Comparison of ENCODE assay signal across 8 cellular contexts in the genomic region with DNA sequence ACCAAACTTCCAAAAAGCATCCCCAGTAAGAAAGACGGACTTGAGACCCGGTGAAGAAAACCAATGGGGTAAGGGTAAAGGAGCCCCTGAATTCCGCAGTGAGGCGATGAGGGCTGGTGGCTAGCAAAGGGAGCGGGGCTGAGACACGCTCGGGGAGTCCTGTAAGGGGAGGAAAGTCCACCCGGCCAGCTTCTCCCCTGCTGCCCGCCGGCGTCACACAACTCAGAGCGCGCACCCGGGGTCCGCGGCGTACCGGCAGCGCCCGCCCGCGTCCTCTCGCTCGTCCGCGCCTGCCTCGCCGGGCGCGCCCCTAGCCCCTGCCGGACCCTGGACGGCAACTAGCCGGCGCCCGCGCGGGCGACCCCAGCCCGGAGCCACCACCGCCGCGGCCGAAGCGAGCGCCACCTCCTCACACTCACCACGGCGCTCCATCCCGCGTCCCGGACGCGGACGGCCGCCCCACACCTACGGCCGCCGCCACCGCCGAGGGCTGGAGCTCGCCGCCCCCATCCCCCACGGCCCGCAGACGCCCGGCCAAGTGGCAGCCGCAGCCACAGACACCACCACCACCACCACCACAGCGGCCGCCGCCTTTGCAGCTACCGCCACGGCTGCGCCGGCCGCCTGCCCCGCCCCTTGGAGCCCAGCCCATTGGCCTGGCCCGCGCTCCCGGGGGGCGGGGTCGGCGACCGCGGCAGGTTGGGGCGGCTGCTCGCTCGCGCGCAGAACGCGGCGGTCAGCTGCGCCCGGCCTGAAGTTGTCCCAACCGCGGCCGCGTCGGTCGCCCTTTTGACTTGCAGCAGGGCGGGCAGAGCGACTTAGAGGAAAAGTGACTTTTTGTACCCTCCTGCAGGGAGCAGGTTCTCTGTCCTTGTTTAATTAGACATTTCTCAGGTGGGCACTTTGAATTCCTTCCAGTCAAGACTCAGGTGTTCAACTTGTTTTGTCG. TPM values are rescaled to one million over a fixed set of nuclear protein-coding genes. Genes with fewer than 3 reads are reported as not detected.
DNase-seq lines count a peak whose midpoint lies in the region; ATAC-seq and TF ChIP-seq lines count a peak whose summit lies in the region.

No MANE protein-coding gene starts in this region.

- CTCF ChIA-PET in CD4-positive, alpha-beta T cell (lab: Charles Lee): no interaction called here
- CTCF ChIA-PET in Panc1 (lab: Charles Lee): no interaction called here

- no TSS peak for BruUV-seq in Panc1 (replicated peaks; lab: Mats Ljungman, UMichigan)

- peaks cover 87% of the 10 kb centered on the region for H3K27me3 Mint-ChIP-seq in CD4-positive, alpha-beta T cell
- H3K27me3 Mint-ChIP-seq in brain: peaks cover 91% of the 10 kb centered on the region

- H3K4me1 ChIP-seq in Panc1 (ENCODE audit: control insufficient read depth, insufficient read depth, low read length): peaks cover 27% of the 10 kb centered on the region
- H3K4me1 ChIP-seq in iPS-18a (ENCODE audit: control insufficient read depth, low read depth, low read length): no peaks in the 10 kb centered on the region
- H3K4me1 ChIP-seq in skeletal muscle tissue (ENCODE audit: control insufficient read depth in 3 of 3, insufficient read depth in 3 of 3, low read length in 3 of 3): peaks cover 5 to 11% (median 9%) of the 10 kb centered on the region in 3 donors

- DNase-seq in CD4-positive, alpha-beta T cell: no peak
- DNase-seq in Panc1 (ENCODE audit: low read depth, low spot score) (no peak), NCI-H2171 (lab: John Stamatoyannopoulos, UW) (no peak)

- in situ Hi-C loops in Panc1 (cut with HindIII; ENCODE audit: low pct_unique_long_range_greater_than_20kb, low sequenced_read_pairs): no loop called here

- H3K4me3 ChIP-seq in Panc1 (ENCODE audit: low read depth in 2 of 2, low read length in 2 of 2): peak overlapping the region; percentile 66 to 77
- peak overlapping the region; percentile 55 for H3K4me3 ChIP-seq in iPS-18a (ENCODE audit: low read length)
- H3K4me3 ChIP-seq in skeletal muscle tissue (ENCODE audit: low read length in 3 of 3): peak overlapping the region; percentile 73 to 79 (median 78)

- no peak for ATAC-seq in CD4-positive, alpha-beta T cell (ENCODE audit: poor library complexity)
- peak; percentile 80 for ATAC-seq in GM19025 (IDR thresholded peaks at IDR 0.05; ENCODE audit: low read depth, unreplicated experiment)
- ATAC-seq in HG03139 (IDR thresholded peaks at IDR 0.05; ENCODE audit: unreplicated experiment): peak; percentile 74
- peak; percentile 87 for ATAC-seq in Panc1

- peaks cover 62% of the 10 kb centered on the region for H3K27me3 ChIP-seq in CD4-positive, alpha-beta T cell (ENCODE audit: control insufficient read depth, insufficient read depth, low read length)
- H3K27me3 ChIP-seq in Panc1 (ENCODE audit: control insufficient read depth, insufficient read depth, low read length) (no peaks in the 10 kb centered on the region), iPS-18a (ENCODE audit: control insufficient read depth, insufficient read depth, low read length) (peaks cover 81% of the 10 kb centered on the region), skeletal muscle tissue (ENCODE audit: control insufficient read depth in 3 of 3, insufficient read depth in 3 of 3, low read length in 3 of 3) (no peaks in the 10 kb centered on the region)

- POLR2A ChIA-PET in CD4-positive, alpha-beta T cell (lab: Charles Lee): no interaction called here
- POLR2A ChIA-PET in Panc1 (lab: Charles Lee): interaction anchor here (0.6 to 2.4 kb wide), 6 partner anchors 9 to 79 kb away, joined by 3 to 8 read pairs (median 4); a partner anchor contains a TSS

- intact Hi-C loops in CD4-positive, alpha-beta T cell (cut with DNase I, micrococcal nuclease): no loop called here
- intact Hi-C loops in Panc1 (cut with micrococcal nuclease; ENCODE audit: unreplicated experiment): loop anchor here (2.0 kb wide), 1 partner anchor 79 kb away; no protein-coding TSS in a partner anchor

- H3K36me3 ChIP-seq in Panc1 (ENCODE audit: control insufficient read depth, insufficient read depth, low read length) (no peaks in the 10 kb centered on the region; the same call in 1 of the 2 replicates), iPS-18a (ENCODE audit: control insufficient read depth, low read depth, low read length) (no peaks in the 10 kb centered on the region), skeletal muscle tissue (ENCODE audit: control insufficient read depth in 3 of 3, insufficient read depth in 3 of 3, low read length in 3 of 3) (no peaks in the 10 kb centered on the region)

- no peak overlapping the region for H3K9ac ChIP-seq in iPS-18a (ENCODE audit: low read length)
- peak overlapping the region; percentile 75 to 85 (median 78) for H3K9ac ChIP-seq in skeletal muscle tissue (ENCODE audit: low read depth in 1 of 3, low read length in 3 of 3)

- peaks cover 13% of the 10 kb centered on the region for H3K9me3 Mint-ChIP-seq in CD4-positive, alpha-beta T cell
- H3K9me3 Mint-ChIP-seq in brain: peaks cover 20 to 34% (median 32%) of the 10 kb centered on the region in 5 experiments

- no peak overlapping the region for H3K27ac ChIP-seq in CD4-positive, alpha-beta T cell (ENCODE audit: low read depth, low read length)
- H3K27ac ChIP-seq in Panc1 (ENCODE audit: low read length) (peak overlapping the region; percentile 99), iPS-18a (ENCODE audit: low read length) (no peak overlapping the region), skeletal muscle tissue (ENCODE audit: low read depth, low read length) (peak overlapping the region; percentile 52)

- peaks cover 3% of the 10 kb centered on the region for H3K36me3 Mint-ChIP-seq in CD4-positive, alpha-beta T cell (ENCODE audit: low read depth)
- peaks cover 6% of the 10 kb centered on the region for H3K36me3 Mint-ChIP-seq in brain

- TF ChIP-seq CTCF in CD4-positive, alpha-beta T cell (IDR thresholded peaks at IDR 0.05): no peak
- TF ChIP-seq CTCF in Panc1 (IDR thresholded peaks at IDR 0.05): no peak
- no peak for TF ChIP-seq CTCF in brain (conservative IDR thresholded peaks at IDR 0.05)

- H3K4me1 Mint-ChIP-seq in CD4-positive, alpha-beta T cell (ENCODE audit: low read depth): peaks cover 11% of the 10 kb centered on the region
- H3K4me1 Mint-ChIP-seq in brain: peaks cover 13% of the 10 kb centered on the region

- peaks cover 12% of the 10 kb centered on the region for H3K9me3 ChIP-seq in CD4-positive, alpha-beta T cell (ENCODE audit: control insufficient read depth, low read length)
- H3K9me3 ChIP-seq in Panc1 (ENCODE audit: control insufficient read depth, insufficient read depth, low read depth, low read length) (peaks cover 2% of the 10 kb centered on the region; the same call in 1 of the 2 replicates), iPS-18a (ENCODE audit: control insufficient read depth, low read depth, low read length) (no peaks in the 10 kb centered on the region), skeletal muscle tissue (ENCODE audit: control insufficient read depth in 3 of 3, low read length in 3 of 3) (peaks cover 0 to 4% (median 0%) of the 10 kb centered on the region in 3 donors)

- peak overlapping the region; percentile 80 for H3K4me3 Mint-ChIP-seq in CD4-positive, alpha-beta T cell
- H3K4me3 Mint-ChIP-seq in brain: peak overlapping the region; percentile 79 to 93 (median 85)

- no peak overlapping the region for H3K27ac Mint-ChIP-seq in CD4-positive, alpha-beta T cell
- peak overlapping the region in 1 of 5 experiments; percentile 28 for H3K27ac Mint-ChIP-seq in brain

RNA-seq across cellular contexts. Expression of a gene that starts 10.0 kb away (rescaled TPM):
- not detected for total RNA-seq in CD4-positive, alpha-beta T cell
- 197 TPM for total RNA-seq in Panc1 (2021; ENCODE audit: unreplicated experiment)
- polyA plus RNA-seq in Panc1 (2012; ENCODE audit: insufficient read length): 64.8 TPM
- polyA plus RNA-seq in brain (ENCODE audit: insufficient read depth, low read depth, low replicate concordance): 1.3 TPM
- total RNA-seq in skeletal muscle tissue: 39.1 TPM

Comparison
In these comparisons a context has a peak if more than half of its experiments do, and no peak if none do; other contexts are left out.
1. H3K27ac ChIP-seq: peak in Panc1 (single experiment) and skeletal muscle tissue (single experiment); none in CD4-positive, alpha-beta T cell (single experiment) and iPS-18a (single experiment).
2. RNA of a gene that starts 10.0 kb away (total RNA-seq): 197 TPM in Panc1 (single experiment) and 39.1 TPM in skeletal muscle tissue (single experiment); not detected in CD4-positive, alpha-beta T cell; every median in the first group is over 10 times any median in the second.
3. Peak in every context shown above with its lines, with median percentiles within 50 percentile points of each other: H3K4me3 ChIP-seq.